13 cellular contexts compared by ENCODE assay signal in genomic region chr17:81852237-81852636, GRCh38. TPM values are rescaled to one million over a fixed set of nuclear protein-coding genes. Genes with fewer than 3 reads are reported as not detected.
DNase-seq lines count a peak whose midpoint lies in the region; ATAC-seq, FAIRE-seq and TF ChIP-seq lines count a peak whose summit lies in the region.
"Had no signal": no experiment of that assay in that cellular context is flagged by ENCODE, and none has a peak within 500 bp of the region (broad histone marks: within the 10 kb centered on the region; RNA-seq: fewer than 3 reads in every experiment).

No MANE protein-coding gene starts in this region.

- 0 out of 2 replicates have a peak overlapping the region, but pooled peaks have one; percentile 14 for H3K27ac ChIP-seq in VCaP
- H3K27ac ChIP-seq: BLaER1 treated with 17β-estradiol and CSF1 and Interleukin-3, amounts not matched to agents 10 nM and 100 nM had no signal

- ATAC-seq in stimulated activated effector memory CD8-positive, alpha-beta T cell treated with anti-CD3 and anti-CD28 coated beads, Interleukin-12 subunit alpha, Interleukin-12 subunit beta, amount 100 ng/mL, for 72 hours, result no peak
- no peak for ATAC-seq in HG03460 (IDR thresholded peaks at IDR 0.05; ENCODE audit: unreplicated experiment)
- no peak for ATAC-seq in HG03280 (IDR thresholded peaks at IDR 0.05; ENCODE audit: unreplicated experiment)
- ATAC-seq: GM23338 had no signal

- peak; percentile 37; the same call in 1 of the 2 replicates for TF ChIP-seq POLR2A in GM12891 (IDR thresholded peaks at IDR 0.05; ENCODE audit: low read depth, low read length)

- no peak for DNase-seq in GM12891 (ENCODE audit: insufficient read length, low spot score)
- DNase-seq in stimulated activated effector memory CD8-positive, alpha-beta T cell treated with anti-CD3 and anti-CD28 coated beads, Interleukin-12 subunit alpha, Interleukin-12 subunit beta, amount 100 ng/mL, for 72 hours (ENCODE audit: low spot score in 2 of 2), result no peak
- DNase-seq: 8988T; ACHN; Calu3; CD4-positive, CD25-positive, alpha-beta regulatory T cell; DMS 273 treated with DMSO at 0.1 percent for 48 hours; H7 had no signal

- peaks cover 100% of the 10 kb centered on the region for H3K36me3 Mint-ChIP-seq in stimulated activated effector memory CD8-positive, alpha-beta T cell treated with anti-CD3 and anti-CD28 coated beads, Interleukin-12 subunit alpha, Interleukin-12 subunit beta, amount 100 ng/mL, for 72 hours

- peak overlapping the region; percentile 48 for H3K27ac Mint-ChIP-seq in stimulated activated effector memory CD8-positive, alpha-beta T cell treated with anti-CD3 and anti-CD28 coated beads, Interleukin-12 subunit alpha, Interleukin-12 subunit beta, amount 100 ng/mL, for 72 hours
- H3K27ac Mint-ChIP-seq: CD4-positive, CD25-positive, alpha-beta regulatory T cell; GM23338 had no signal

- H3K4me3 Mint-ChIP-seq in stimulated activated effector memory CD8-positive, alpha-beta T cell treated with anti-CD3 and anti-CD28 coated beads, Interleukin-12 subunit alpha, Interleukin-12 subunit beta, amount 100 ng/mL, for 72 hours, result no peak overlapping the region
- H3K4me3 Mint-ChIP-seq: CD4-positive, CD25-positive, alpha-beta regulatory T cell; GM23338 had no signal

- TF ChIP-seq CTCF in VCaP (conservative IDR thresholded peaks at IDR 0.05), result no peak

- H3K9me3 Mint-ChIP-seq in stimulated activated effector memory CD8-positive, alpha-beta T cell treated with anti-CD3 and anti-CD28 coated beads, Interleukin-12 subunit alpha, Interleukin-12 subunit beta, amount 100 ng/mL, for 72 hours, result no peaks in the 10 kb centered on the region
- H3K9me3 Mint-ChIP-seq: CD4-positive, CD25-positive, alpha-beta regulatory T cell; GM23338 had no signal

- peaks cover 17% of the 10 kb centered on the region for H3K4me1 Mint-ChIP-seq in stimulated activated effector memory CD8-positive, alpha-beta T cell treated with anti-CD3 and anti-CD28 coated beads, Interleukin-12 subunit alpha, Interleukin-12 subunit beta, amount 100 ng/mL, for 72 hours
- H3K4me1 Mint-ChIP-seq: GM23338 had no signal

- FAIRE-seq in GM12891 (lab: Jason Lieb, UNC), result no peak

TF ChIP-seq in GM12891, 5 proteins besides CTCF, POLR2A, EP300 and RAD21:
- no peak for TF ChIP-seq PAX5 (IDR thresholded peaks at IDR 0.05; ENCODE audit: insufficient read depth, low read length, severe bottlenecking)
- TF ChIP-seq POU2F2 (IDR thresholded peaks at IDR 0.05; ENCODE audit: low read depth, low read length), result no peak
- no peak for TF ChIP-seq SPI1 (IDR thresholded peaks at IDR 0.05; ENCODE audit: low read depth, low read length)
- no peak for TF ChIP-seq TAF1 (IDR thresholded peaks at IDR 0.05; ENCODE audit: low read depth, low read length)
- no peak; the same call in 1 of the 2 replicates for TF ChIP-seq POLR2AphosphoS5 (IDR thresholded peaks at IDR 0.05; ENCODE audit: low read depth, low read length)

RNA-seq across cellular contexts. Expression of gene P4HB, which starts 8.1 kb away (rescaled TPM):
- 414 TPM for polyA plus RNA-seq in GM12891 (2012; ENCODE audit: low read depth, missing spikeins)

RNA-seq across cellular contexts. Expression of gene PPP1R27, which starts 17.4 kb away (rescaled TPM):
- polyA plus RNA-seq in GM12891 (2012; ENCODE audit: low read depth, missing spikeins), result 2.4 TPM
- polyA plus RNA-seq: CD4-positive, CD25-positive, alpha-beta regulatory T cell had no signal

RNA-seq across cellular contexts. Expression of gene ARHGDIA, which starts 18.9 kb away (rescaled TPM):
- polyA plus RNA-seq in GM12891 (2012; ENCODE audit: low read depth, missing spikeins), result 203 TPM

RNA-seq across cellular contexts. Expression of gene MCRIP1, which starts 19.1 kb away (rescaled TPM):
- polyA plus RNA-seq in GM12891 (2012; ENCODE audit: low read depth, missing spikeins), result 42.9 TPM

RNA-seq across cellular contexts. Expression of gene ALYREF, which starts 39.1 kb away (rescaled TPM):
- polyA plus RNA-seq in GM12891 (2012; ENCODE audit: low read depth, missing spikeins), result 112 TPM
